Comparison of ENCODE assay signal across 20 cellular contexts in the genomic region with DNA sequence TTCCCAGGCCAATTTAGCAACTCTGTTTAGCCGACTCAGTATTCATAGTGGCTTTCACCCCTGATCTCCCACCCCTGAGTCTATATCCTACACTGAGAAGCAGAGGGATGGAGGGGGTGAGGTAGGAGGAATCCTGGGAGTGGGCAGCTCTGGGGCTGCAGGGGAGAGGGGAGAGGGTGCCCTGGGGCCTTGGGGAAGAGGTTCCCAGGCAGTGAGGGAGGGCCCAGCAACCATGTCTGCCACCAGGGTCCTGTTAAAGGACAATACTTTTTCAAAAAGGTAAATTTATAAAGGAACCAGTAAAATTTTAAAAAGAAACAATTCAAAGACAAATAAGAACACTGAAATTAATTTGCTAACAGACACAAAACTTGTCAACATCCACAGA. TPM values are rescaled to one million over a fixed set of nuclear protein-coding genes. Genes with fewer than 3 reads are reported as not detected.
"Had no signal": no experiment of that assay in that cellular context is flagged by ENCODE, and none has a peak within 500 bp of the region (broad histone marks: within the 10 kb centered on the region; RNA-seq: fewer than 3 reads in every experiment).

No MANE protein-coding gene starts in this region.

- H3K4me1 Mint-ChIP-seq: mesothelial cell of epicardium had no signal

- H3K27ac ChIP-seq: cardiac muscle cell, thyroid gland had no signal

- H3K27me3 ChIP-seq: cardiac muscle cell, stomach, thyroid gland had no signal

- H3K36me3 Mint-ChIP-seq: activated naive CD4-positive, alpha-beta T cell treated with anti-CD3 and anti-CD28 coated beads, Interleukin-2, amount 10 ng/mL, durations not matched to agents 7 days and 5 days had no signal

- H3K9me3 ChIP-seq: SK-N-SH, stomach, thyroid gland had no signal

- ATAC-seq: activated CD8-positive, alpha-beta T cell treated with anti-CD3 and anti-CD28 coated beads, Interleukin-2, amount 10 ng/mL, durations not matched to agents 7 days and 5 days had no signal

- H3K4me3 Mint-ChIP-seq: activated CD4-positive, alpha-beta T cell treated with anti-CD3 and anti-CD28 coated beads, Interleukin-2, amount 10 ng/mL, durations not matched to agents 24 days and 14 days; activated CD8-positive, alpha-beta T cell treated with anti-CD3 and anti-CD28 coated beads, Interleukin-2, amount 10 ng/mL, durations not matched to agents 7 days and 5 days; activated naive CD4-positive, alpha-beta T cell treated with anti-CD3 and anti-CD28 coated beads, Interleukin-2, amount 10 ng/mL, durations not matched to agents 7 days and 5 days; activated T-cell treated with anti-CD3 and anti-CD28 coated beads, Interleukin-2, amount 50 U/mL, for 24 hours; mesothelial cell of epicardium had no signal

- H3K36me3 ChIP-seq: cardiac muscle cell had no signal

- H3K27me3 Mint-ChIP-seq: activated CD4-positive, alpha-beta T cell treated with anti-CD3 and anti-CD28 coated beads, Interleukin-2, amount 10 ng/mL, durations not matched to agents 24 days and 14 days; activated naive CD4-positive, alpha-beta T cell treated with anti-CD3 and anti-CD28 coated beads, Interleukin-2, amount 10 ng/mL, durations not matched to agents 7 days and 5 days; activated T-cell treated with anti-CD3 and anti-CD28 coated beads, Interleukin-2, amount 50 U/mL, for 24 hours; progenitor cell of endocrine pancreas had no signal

- H3K27ac Mint-ChIP-seq: activated CD4-positive, alpha-beta T cell treated with anti-CD3 and anti-CD28 coated beads, Interleukin-2, amount 10 ng/mL, durations not matched to agents 24 days and 14 days; activated CD8-positive, alpha-beta T cell treated with anti-CD3 and anti-CD28 coated beads, Interleukin-2, amount 10 ng/mL, durations not matched to agents 7 days and 5 days; mesothelial cell of epicardium had no signal

- H3K9me3 Mint-ChIP-seq: activated CD4-positive, alpha-beta T cell treated with anti-CD3 and anti-CD28 coated beads, Interleukin-2, amount 10 ng/mL, durations not matched to agents 24 days and 14 days; activated naive CD4-positive, alpha-beta T cell treated with anti-CD3 and anti-CD28 coated beads, Interleukin-2, amount 10 ng/mL, durations not matched to agents 7 days and 5 days; activated T-cell treated with anti-CD3 and anti-CD28 coated beads, Interleukin-2, amount 50 U/mL, for 24 hours; mesothelial cell of epicardium had no signal

- H3K4me3 ChIP-seq: cardiac muscle cell, stomach, thyroid gland had no signal

- DNase-seq: activated CD4-positive, alpha-beta T cell treated with anti-CD3 and anti-CD28 coated beads, Interleukin-2, amount 10 ng/mL, durations not matched to agents 24 days and 14 days; activated CD4-positive, CD25-positive, alpha-beta regulatory T cell; activated CD8-positive, alpha-beta T cell treated with anti-CD3 and anti-CD28 coated beads, Interleukin-2, amount 10 ng/mL, durations not matched to agents 7 days and 5 days; activated naive CD4-positive, alpha-beta T cell treated with anti-CD3 and anti-CD28 coated beads, Interleukin-2, amount 10 ng/mL, durations not matched to agents 7 days and 5 days; activated T-cell treated with anti-CD3 and anti-CD28 coated beads, Interleukin-2, amount 50 U/mL, for 24 hours; amniotic stem cell; foreskin melanocyte; SK-N-SH; stimulated activated CD4-positive, alpha-beta T cell treated with anti-CD3 and anti-CD28 coated beads, Interleukin-2, amount 100 ng/mL, for 24 hours; stomach; T1000; thyroid gland had no signal

RNA-seq across cellular contexts. Expression of a gene that starts 42.0 kb away (rescaled TPM):
- polyA plus RNA-seq: neural cell had no signal

RNA-seq across cellular contexts. Expression of a gene that starts 48.7 kb away (rescaled TPM):
- total RNA-seq: activated CD4-positive, alpha-beta T cell treated with anti-CD3 and anti-CD28 coated beads, Interleukin-2, amount 10 ng/mL, durations not matched to agents 24 days and 14 days; activated CD8-positive, alpha-beta T cell treated with anti-CD3 and anti-CD28 coated beads, Interleukin-2, amount 10 ng/mL, durations not matched to agents 7 days and 5 days; epithelial cell of proximal tubule; lung microvascular endothelial cell; osteoblast had no signal
- polyA plus RNA-seq: cardiac muscle cell, keratinocyte had no signal
